Comparison of ENCODE assay signal across 18 cellular contexts in the genomic region with DNA sequence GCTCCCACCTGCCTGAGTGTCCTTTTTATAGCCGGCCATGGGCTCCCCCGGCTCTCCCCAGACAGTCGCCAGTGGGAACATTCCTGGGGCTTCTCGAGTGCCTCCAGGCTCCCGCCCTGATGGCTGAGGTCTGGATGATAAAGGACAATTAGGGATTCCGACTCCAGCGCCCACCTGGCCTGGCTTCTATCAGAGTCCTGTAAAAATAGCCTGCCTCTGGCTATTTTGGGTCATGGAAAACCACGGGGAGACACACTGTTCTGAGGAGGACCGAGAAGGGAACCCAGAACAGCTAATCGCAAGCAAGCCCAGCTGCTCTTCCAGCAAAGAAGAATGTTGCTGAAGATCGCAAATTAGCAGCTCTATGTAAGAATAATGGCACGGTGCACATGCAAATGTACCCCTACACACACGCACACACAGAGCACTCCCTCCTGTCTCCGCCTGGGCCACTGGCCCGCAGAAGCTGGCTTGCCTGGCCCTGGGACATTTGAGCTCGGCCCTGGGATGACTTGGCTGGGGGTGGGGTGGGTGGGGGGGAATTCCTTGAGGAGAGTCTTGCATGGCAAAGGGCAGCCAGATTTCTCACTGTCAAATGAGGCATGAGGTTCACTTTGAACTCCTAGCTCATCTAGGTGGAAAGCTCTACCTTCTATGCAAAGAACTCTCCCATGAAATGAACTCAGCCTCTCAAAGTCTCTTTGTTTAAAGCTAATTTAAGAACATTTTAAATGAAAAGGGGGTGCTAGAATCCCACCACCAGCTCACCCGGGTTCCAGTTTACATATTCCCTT. TPM values are rescaled to one million over a fixed set of nuclear protein-coding genes. Genes with fewer than 3 reads are reported as not detected.
DNase-seq lines count a peak whose midpoint lies in the region; ATAC-seq and TF ChIP-seq lines count a peak whose summit lies in the region.
"Had no signal": no experiment of that assay in that cellular context is flagged by ENCODE, and none has a peak within 500 bp of the region (broad histone marks: within the 10 kb centered on the region; RNA-seq: fewer than 3 reads in every experiment).

No MANE protein-coding gene starts in this region.

- in situ Hi-C loops in gastrocnemius medialis (cut with MboI; ENCODE audit: low sequenced_read_pairs in 4 of 4): no loop called here

- peak in 1 of 2 donors; percentile 13 for TF ChIP-seq POLR2A in gastrocnemius medialis (IDR thresholded peaks at IDR 0.05)
- no peak for TF ChIP-seq POLR2A in uterus (IDR thresholded peaks at IDR 0.05)

- H3K27ac ChIP-seq in SJCRH30 (no peak overlapping the region), right cardiac atrium (ENCODE audit: low read length) (peak overlapping the region; percentile 91), gastrocnemius medialis (peak overlapping the region; percentile 81 to 86 (median 84)), uterus (no peak overlapping the region)
- H3K27ac ChIP-seq: C4-2B, ovary had no signal

- no peak for TF ChIP-seq CTCF in gastrocnemius medialis (IDR thresholded peaks at IDR 0.05 in 4 of 5, conservative IDR thresholded peaks at IDR 0.05 in 1 of 5)
- no peak for TF ChIP-seq CTCF in uterus (IDR thresholded peaks at IDR 0.05)

- WGBS in right cardiac atrium: 24% methylated on average over 17 of the region's 17 CpGs

- H3K4me3 ChIP-seq in SJCRH30 (no peak overlapping the region), right cardiac atrium (ENCODE audit: low read length) (no peak overlapping the region), gastrocnemius medialis (peak overlapping the region in 1 of 4 donors; percentile 4), uterus (no peak overlapping the region)
- H3K4me3 ChIP-seq: ovary had no signal

- H3K36me3 ChIP-seq in SJCRH30 (no peaks in the 10 kb centered on the region), gastrocnemius medialis (no peaks in the 10 kb centered on the region), uterus (no peaks in the 10 kb centered on the region)
- H3K36me3 ChIP-seq: ovary had no signal

- H3K27me3 ChIP-seq in SJCRH30 (peaks cover 9% of the 10 kb centered on the region; the same call in 1 of the 2 replicates), right cardiac atrium (ENCODE audit: control insufficient read depth, insufficient read depth) (no peaks in the 10 kb centered on the region), gastrocnemius medialis (no peaks in the 10 kb centered on the region), uterus (no peaks in the 10 kb centered on the region)
- H3K27me3 ChIP-seq: ovary had no signal

- ATAC-seq in GM21367 (IDR thresholded peaks at IDR 0.05; ENCODE audit: unreplicated experiment): peak; percentile 34
- ATAC-seq in right cardiac atrium: peak; percentile 69 to 76
- ATAC-seq in gastrocnemius medialis: peak; percentile 86 to 87
- ATAC-seq in HG02885 (IDR thresholded peaks at IDR 0.05; ENCODE audit: poor library complexity, unreplicated experiment): no peak

- intact Hi-C loops in right cardiac atrium (cut with DNase I) (no loop called here), gastrocnemius medialis (cut with DNase I; ENCODE audit: low total_unique reads) (loop anchor here (2.0 kb wide), 1 partner anchor 33 kb away; no protein-coding TSS in a partner anchor), uterus (cut with DNase I; ENCODE audit: low total_unique reads) (no loop called here)

- H3K9me3 ChIP-seq in SJCRH30 (replicated peaks): no peaks in the 10 kb centered on the region
- no peaks in the 10 kb centered on the region for H3K9me3 ChIP-seq in right cardiac atrium (ENCODE audit: control insufficient read depth, low read length)
- no peaks in the 10 kb centered on the region for H3K9me3 ChIP-seq in gastrocnemius medialis
- no peaks in the 10 kb centered on the region for H3K9me3 ChIP-seq in uterus
- H3K9me3 ChIP-seq: ovary had no signal

- DNase-seq in SJCRH30 (peak; percentile 62 to 63), right cardiac atrium (peak in 2 of 3 donors; percentile 70 to 76), gastrocnemius medialis (peak; percentile 75 to 80), mucosa of gallbladder (ENCODE audit: low spot score) (no peak), COR-L47 (lab: John Stamatoyannopoulos, UW) (no peak), uterus (no peak)
- DNase-seq: activated CD8-positive, alpha-beta memory T cell treated with anti-CD3 and anti-CD28 coated beads, Interleukin-2, amount 50 U/mL, for 4 hours; NCI-H1694 treated with DMSO at 0.1 percent for 48 hours; SIG-M5; stimulated activated CD4-positive, alpha-beta T cell treated with anti-CD3 and anti-CD28 coated beads, Interleukin-2, amount 100 ng/mL, for 48 hours; stimulated activated naive CD4-positive, alpha-beta T cell treated with Interleukin-2 at 50 U/mL for 16 hours had no signal

- peaks cover 38% of the 10 kb centered on the region for H3K4me1 ChIP-seq in SJCRH30
- H3K4me1 ChIP-seq in right cardiac atrium (ENCODE audit: control insufficient read depth, insufficient read depth, low read length): peaks cover 2% of the 10 kb centered on the region
- peaks cover 23 to 51% of the 10 kb centered on the region in 2 donors for H3K4me1 ChIP-seq in gastrocnemius medialis
- H3K4me1 ChIP-seq in uterus: no peaks in the 10 kb centered on the region

RNA-seq across cellular contexts. Expression of a gene that starts 55.3 kb away (rescaled TPM):
- 0.06 TPM in 1 of 2 replicates, not detected in the other for total RNA-seq in SJCRH30 (2014; rRNA removed; shearing (Covaris generic))
- total RNA-seq in right cardiac atrium: not detected
- not detected for polyA plus RNA-seq in right cardiac atrium
- not detected for total RNA-seq in gastrocnemius medialis
- 0.17 TPM for total RNA-seq in mucosa of gallbladder
- under 1 TPM in 1 of 4 donors, not detected in 3; 0.07 TPM for total RNA-seq in uterus
- total RNA-seq: frontal cortex, HT1080, lower leg skin had no signal

Comparison
In these comparisons a context has a peak if more than half of its experiments do, and no peak if none do; other contexts are left out.
1. DNase-seq: peak in SJCRH30 (2 of 2), right cardiac atrium (2 of 3) and gastrocnemius medialis (2 of 2); none in mucosa of gallbladder (single experiment), COR-L47 (single experiment) and uterus (0 of 2).
2. H3K27ac ChIP-seq: peak in right cardiac atrium (single experiment) and gastrocnemius medialis (4 of 4); none in SJCRH30 (single experiment) and uterus (0 of 2).